ENCODE assay signal across 16 cellular contexts in the genomic region with DNA sequence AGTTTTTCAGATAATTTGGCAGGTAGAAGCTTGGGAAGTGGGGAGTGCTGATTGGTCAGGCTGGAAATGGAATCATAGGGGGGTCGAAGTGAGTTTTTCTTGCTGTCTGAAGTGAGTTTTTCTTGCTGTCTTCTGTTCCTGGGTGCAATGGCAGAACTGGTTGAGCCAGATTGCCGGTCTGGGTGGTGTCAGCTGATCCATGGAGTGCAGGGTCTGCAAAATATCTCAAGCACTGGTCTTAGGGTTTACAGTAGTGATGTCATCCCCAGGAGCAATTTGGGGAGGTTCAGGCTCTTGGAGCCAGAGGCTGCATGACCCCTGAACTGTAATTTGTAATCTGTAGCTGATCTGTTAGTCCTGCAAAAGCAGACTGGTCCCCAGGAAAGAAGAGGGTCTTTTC. TPM values are rescaled to one million over a fixed set of nuclear protein-coding genes. Genes with fewer than 3 reads are reported as not detected.
DNase-seq lines count a peak whose midpoint lies in the region; ATAC-seq, FAIRE-seq and TF ChIP-seq lines count a peak whose summit lies in the region.
"Not testable (repeated sequence)": the region's sequence is repeated elsewhere in the genome, so short reads cannot be mapped to it uniquely, and the experiment has no call there.
"Had no signal": no experiment of that assay in that cellular context is flagged by ENCODE, and none has a peak within 500 bp of the region (broad histone marks: within the 10 kb centered on the region; RNA-seq: fewer than 3 reads in every experiment).

No MANE protein-coding gene starts in this region.

- H3K27me3 Mint-ChIP-seq in brain: not testable (repeated sequence)
- H3K27me3 Mint-ChIP-seq in nephron (ENCODE audit: low read depth): peaks cover 25% of the 10 kb centered on the region

- not testable (repeated sequence) for H3K36me3 ChIP-seq in esophagus (ENCODE audit: control insufficient read depth in 2 of 2, insufficient read depth in 2 of 2, low read length in 1 of 2); left ventricle myocardium inferior; keratinocyte (ENCODE audit: control insufficient read depth in 2 of 2, extremely low read depth in 1 of 2, insufficient read depth in 2 of 2, low read length in 2 of 2); gastrocnemius medialis; thyroid gland

- H3K4me1 Mint-ChIP-seq in brain: peaks cover 56% of the 10 kb centered on the region
- not testable (repeated sequence) for H3K4me1 Mint-ChIP-seq in nephron

- H3K79me2 ChIP-seq in keratinocyte (ENCODE audit: control insufficient read depth, insufficient read depth, low read length): not testable (repeated sequence)

- H3K4me1 ChIP-seq in esophagus (ENCODE audit: control insufficient read depth in 2 of 2, insufficient read depth in 2 of 2, low read length in 1 of 2); keratinocyte (ENCODE audit: control insufficient read depth, extremely low read depth, insufficient read depth, low read length); gastrocnemius medialis; thyroid gland: not testable (repeated sequence)
- peaks cover 33% of the 10 kb centered on the region for H3K4me1 ChIP-seq in left ventricle myocardium inferior

- not testable (repeated sequence) for H3K4me3 ChIP-seq in esophagus (ENCODE audit: low read depth in 1 of 2, low read length in 2 of 2); left ventricle myocardium inferior; keratinocyte (ENCODE audit: control insufficient read depth in 2 of 3, extremely low read depth in 1 of 3, insufficient read depth in 2 of 3, low read depth in 1 of 3, low read length in 3 of 3); gastrocnemius medialis; thyroid gland (replicated peaks in 1 of 3)

- DNase-seq in G401 (ENCODE audit: low spot score): peak; percentile 24
- DNase-seq in left ventricle myocardium inferior; keratinocyte (ENCODE audit: low read depth, low spot score); gastrocnemius medialis: not testable (repeated sequence)
- peak; percentile 9 to 11 for DNase-seq in thyroid gland

- not testable (repeated sequence) for TF ChIP-seq CTCF in brain (conservative IDR thresholded peaks at IDR 0.05); left ventricle myocardium inferior (IDR thresholded peaks at IDR 0.05; ENCODE audit: borderline replicate concordance); keratinocyte (optimal IDR thresholded peaks at IDR 0.05 in 1 of 3, IDR thresholded peaks at IDR 0.05 in 1 of 3, conservative IDR thresholded peaks at IDR 0.05 in 1 of 3; ENCODE audit: extremely low read depth in 1 of 3, insufficient read depth in 2 of 3, low read length in 3 of 3); nephron (IDR thresholded peaks at IDR 0.05; ENCODE audit: unreplicated experiment in 3 of 3); gastrocnemius medialis (IDR thresholded peaks at IDR 0.05 in 4 of 5, conservative IDR thresholded peaks at IDR 0.05 in 1 of 5); thyroid gland (IDR thresholded peaks at IDR 0.05)

- H3K27ac Mint-ChIP-seq in brain (peak overlapping the region in 3 of 5 experiments; percentile 98 to 100 (median 98)), nephron (peak overlapping the region in 2 of 3 experiments; percentile 11 to 30)

- dilution Hi-C loops in keratinocyte (cut with MboI; ENCODE audit: extremely low pct_ligation_motif_present, low sequenced_read_pairs): not testable (repeated sequence)

- 33 to 35% methylated on average over 2 of the region's 2 CpGs for WGBS in esophagus, 2 donors
- 23 to 40% methylated on average over 2 of the region's 2 CpGs for WGBS in thyroid gland, 2 donors

- ATAC-seq in gastrocnemius medialis: not testable (repeated sequence)

- H3K9me3 Mint-ChIP-seq in brain, nephron: not testable (repeated sequence)

- not testable (repeated sequence) for H3K9me1 ChIP-seq in keratinocyte (ENCODE audit: control insufficient read depth, extremely low read depth, insufficient read depth, low read length)

- not testable (repeated sequence) for TF ChIP-seq POLR2A in gastrocnemius medialis (IDR thresholded peaks at IDR 0.05); thyroid gland (IDR thresholded peaks at IDR 0.05)

- H2AFZ ChIP-seq in keratinocyte (ENCODE audit: control insufficient read depth, low read length): peak overlapping the region; percentile 44

- FAIRE-seq in keratinocyte (lab: Jason Lieb, UNC): not testable (repeated sequence)

- not testable (repeated sequence) for H4K20me1 ChIP-seq in keratinocyte (ENCODE audit: control insufficient read depth, extremely low read depth, insufficient read depth, low read length)

- intact Hi-C loops in left ventricle myocardium inferior (cut with micrococcal nuclease); gastrocnemius medialis (cut with DNase I; ENCODE audit: low total_unique reads); thyroid gland (cut with DNase I): not testable (repeated sequence)

- not testable (repeated sequence) for H3K9me3 ChIP-seq in esophagus (ENCODE audit: control insufficient read depth in 2 of 2, insufficient read depth in 1 of 2, low read depth in 1 of 2, low read length in 1 of 2); left ventricle myocardium inferior (replicated peaks); keratinocyte (ENCODE audit: control insufficient read depth, low read depth, low read length); gastrocnemius medialis; thyroid gland

- peak overlapping the region in 2 of 5 experiments; percentile 26 to 80 for H3K4me3 Mint-ChIP-seq in brain
- H3K4me3 Mint-ChIP-seq in nephron: not testable (repeated sequence)

- not testable (repeated sequence) for H3K9ac ChIP-seq in keratinocyte (ENCODE audit: control insufficient read depth, extremely low read depth, insufficient read depth, low read length)

- H3K36me3 Mint-ChIP-seq in brain; nephron (ENCODE audit: low read depth): not testable (repeated sequence)

- peak overlapping the region; percentile 16 to 44 for H3K27ac ChIP-seq in esophagus (ENCODE audit: low read depth in 2 of 2, low read length in 1 of 2)
- H3K27ac ChIP-seq in left ventricle myocardium inferior (replicated peaks): peak overlapping the region; percentile 87
- not testable (repeated sequence) for H3K27ac ChIP-seq in keratinocyte (ENCODE audit: control insufficient read depth, insufficient read depth, low read length); thyroid gland
- H3K27ac ChIP-seq in gastrocnemius medialis: peak overlapping the region in 3 of 4 donors; percentile 72 to 77 (median 75)

- H3K27me3 ChIP-seq in esophagus (ENCODE audit: control insufficient read depth in 1 of 2, insufficient read depth in 2 of 2, low read length in 2 of 2); left ventricle myocardium inferior (ENCODE audit: low read depth); keratinocyte (ENCODE audit: control insufficient read depth, extremely low read depth, insufficient read depth, low read length); gastrocnemius medialis; thyroid gland: not testable (repeated sequence)

- H3K4me2 ChIP-seq in keratinocyte (ENCODE audit: control insufficient read depth, extremely low read depth, insufficient read depth, low read depth, low read length): not testable (repeated sequence)

- in situ Hi-C loops in G401 (cut with HindIII; ENCODE audit: low sequenced_read_pairs); gastrocnemius medialis (cut with MboI; ENCODE audit: low sequenced_read_pairs in 4 of 4): not testable (repeated sequence)

RNA-seq across cellular contexts. Expression of a gene that starts 37.9 kb away (rescaled TPM):
- not detected in 2 replicates for total RNA-seq in G401 (2014; rRNA removed; shearing (Covaris generic))
- polyA plus RNA-seq in brain (ENCODE audit: insufficient read depth, low read depth, low replicate concordance) (not detected), esophagus (under 1 TPM in 1 of 2 donors, not detected in 1; 0.04 TPM), keratinocyte (0.03 TPM in 1 of 3 replicates, not detected in the others)
- total RNA-seq in left ventricle myocardium inferior (not detected), gastrocnemius medialis (not detected), thyroid gland (not detected)
- polyA plus RNA-seq in keratinocyte (2011; ENCODE audit: low read depth): not detected
- not detected in 2 replicates for polyA plus RNA-seq in keratinocyte (2011; cell fraction: cytosol; rRNA removed)
- polyA plus RNA-seq in keratinocyte (2011; cell fraction: nucleus; rRNA removed): not detected in 2 replicates
- polyA plus RNA-seq in keratinocyte (2012; ENCODE audit: low replicate concordance): 0.13 TPM in 1 of 2 replicates, not detected in the other
- 0.20 TPM in 1 of 3 replicates, not detected in the others for polyA minus RNA-seq in keratinocyte
- polyA minus RNA-seq in keratinocyte (2011; cell fraction: cytosol; rRNA and poly(A)+ RNA removed): not detected
- not detected in 2 replicates for polyA minus RNA-seq in keratinocyte (2011; cell fraction: nucleus; rRNA and poly(A)+ RNA removed)
- total RNA-seq: A673; CD4-positive, alpha-beta memory T cell; Daoy; GM12878; H1; H9 had no signal
- polyA plus RNA-seq: AG04450; CD14-positive monocyte; CD4-positive, alpha-beta memory T cell; H1 had no signal
